20 cellular contexts compared by ENCODE assay signal in genomic region chr4:86675548-86675947, GRCh38.
DNase-seq lines count a peak whose midpoint lies in the region; ATAC-seq and TF ChIP-seq lines count a peak whose summit lies in the region.
"Had no signal": no experiment of that assay in that cellular context is flagged by ENCODE, and none has a peak within 500 bp of the region (broad histone marks: within the 10 kb centered on the region; RNA-seq: fewer than 3 reads in every experiment).

No MANE protein-coding gene starts in this region.

- H3K9ac ChIP-seq in SK-N-MC (ENCODE audit: insufficient read length), result no peak overlapping the region
- H3K9ac ChIP-seq: BLaER1 had no signal

- no peaks in the 10 kb centered on the region for H3K9me3 ChIP-seq in breast epithelium
- H3K9me3 ChIP-seq in SK-N-MC (ENCODE audit: low read depth, low read length), result peaks cover 12% of the 10 kb centered on the region; the same call in 1 of the 2 replicates
- H3K9me3 ChIP-seq: BLaER1 had no signal

- no peak for TF ChIP-seq POLR2A in breast epithelium (IDR thresholded peaks at IDR 0.05)

- H3K36me3 ChIP-seq in breast epithelium (no peaks in the 10 kb centered on the region), SK-N-MC (ENCODE audit: insufficient read depth, low read length) (peaks cover 93% of the 10 kb centered on the region)
- H3K36me3 ChIP-seq: BLaER1 had no signal

- ATAC-seq in esophagus mucosa (peak; percentile 58), left colon (peak; percentile 40)
- ATAC-seq: CD8-positive, alpha-beta T cell; GM23338; HCT116 had no signal

- no peak for TF ChIP-seq CTCF in breast epithelium (IDR thresholded peaks at IDR 0.05)

- H3K27ac ChIP-seq in breast epithelium (no peak overlapping the region), SK-N-MC (peak overlapping the region; percentile 48; the same call in 1 of the 2 replicates)
- H3K27ac ChIP-seq: 22Rv1, BLaER1, C4-2B had no signal

- H3K4me1 ChIP-seq in breast epithelium, result no peaks in the 10 kb centered on the region
- H3K4me1 ChIP-seq: BLaER1 had no signal

- intact Hi-C loops in breast epithelium (cut with DNase I; ENCODE audit: low total_unique reads), result no loop called here
- intact Hi-C loops in left colon (cut with DNase I, micrococcal nuclease), result no loop called here

- H3K27me3 ChIP-seq in breast epithelium, result no peaks in the 10 kb centered on the region
- H3K27me3 ChIP-seq: BLaER1 had no signal

- no peak overlapping the region for H3K4me3 ChIP-seq in breast epithelium
- no peak overlapping the region for H3K4me3 ChIP-seq in SK-N-MC
- H3K4me3 ChIP-seq: BLaER1, GM23338 had no signal

- DNase-seq in T47D (ENCODE audit: low read depth in 1 of 2, low spot score in 1 of 2), result peak; percentile 1 to 13
- no peak for DNase-seq in breast epithelium (ENCODE audit: low spot score in 2 of 2)
- no peak for DNase-seq in SK-N-MC (ENCODE audit: low read depth, low spot score)
- DNase-seq in left colon, result no peak
- DNase-seq in NCI-H128 (lab: John Stamatoyannopoulos, UW; ENCODE audit: unreplicated experiment), result no peak
- no peak for DNase-seq in NCI-H1436 (lab: John Stamatoyannopoulos, UW)
- no peak for DNase-seq in NCI-H526 treated with DMSO at 0.1 percent for 48 hours (lab: John Stamatoyannopoulos, UW)
- DNase-seq: CD4-positive, CD25-positive, alpha-beta regulatory T cell; CD8-positive, alpha-beta T cell; DMS 273 treated with DMSO at 0.1 percent for 48 hours; DMS79; GF-D8; H9; HFFc6 had no signal

- in situ Hi-C loops in T47D (cut with HindIII; ENCODE audit: low pct_unique_long_range_greater_than_20kb, low sequenced_read_pairs), result no loop called here

Comparison
In these comparisons a context has a peak if more than half of its experiments do, and no peak if none do; other contexts are left out.
1. DNase-seq: peak in T47D (2 of 2); none in breast epithelium (0 of 2), SK-N-MC (single experiment), left colon (0 of 2), NCI-H128 (single experiment), NCI-H1436 (single experiment) and NCI-H526 treated with DMSO at 0.1 percent for 48 hours (single experiment).